ENCODE assay signal across 11 cellular contexts in the genomic region with DNA sequence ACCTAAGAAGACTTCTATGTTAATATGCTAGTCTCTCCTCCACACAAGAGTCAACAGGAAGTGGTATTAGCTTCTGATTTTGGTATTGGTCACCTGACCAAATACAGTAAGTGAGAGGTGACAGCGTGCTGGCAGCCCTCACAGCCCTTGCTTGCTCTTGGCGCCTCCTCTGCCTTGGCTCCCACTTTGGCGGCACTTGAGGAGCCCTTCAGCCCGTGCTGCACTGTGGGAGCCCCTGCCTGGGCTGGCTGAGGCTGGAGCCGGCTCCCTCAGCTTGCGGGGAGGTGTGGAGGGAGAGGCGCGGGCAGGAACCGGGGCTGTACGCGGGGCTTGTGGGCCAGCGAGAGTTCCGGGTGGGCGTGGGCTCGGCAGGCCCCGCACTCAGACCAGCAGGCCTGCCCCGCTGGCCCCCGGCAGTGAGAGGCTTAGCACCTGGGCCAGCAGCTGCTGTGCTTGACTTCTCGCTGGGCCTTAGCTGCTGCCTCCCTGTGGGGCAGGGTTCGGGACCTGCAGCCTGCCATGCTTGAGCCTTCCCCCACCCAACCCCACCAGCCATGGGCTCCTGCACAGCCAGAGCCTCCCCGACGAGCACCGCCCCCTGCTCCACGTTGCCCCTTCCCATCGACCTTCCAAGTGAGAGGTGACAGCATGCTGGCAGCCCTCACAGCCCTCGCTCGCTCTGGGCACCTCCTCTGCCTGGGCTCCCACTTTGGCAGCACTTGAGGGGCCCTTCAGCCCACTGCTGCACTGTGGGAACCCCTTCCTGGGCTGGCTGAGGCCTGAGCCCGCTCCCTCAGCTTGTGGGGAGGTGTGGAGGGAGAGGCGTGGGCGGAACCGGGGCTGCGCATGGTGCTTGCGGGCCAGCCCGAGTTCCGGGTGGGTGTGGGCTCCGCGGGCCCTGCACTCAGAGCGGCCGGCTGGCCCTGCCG. TPM values are rescaled to one million over a fixed set of nuclear protein-coding genes. Genes with fewer than 3 reads are reported as not detected.
A peak's percentile ranks its signal among the peaks of the same experiment; 100 is the strongest.
DNase-seq lines count a peak whose midpoint lies in the region; ATAC-seq lines count a peak whose summit lies in the region.
"Had no signal": no experiment of that assay in that cellular context is flagged by ENCODE, and none has a peak within 500 bp of the region (broad histone marks: within the 10 kb centered on the region; RNA-seq: fewer than 3 reads in every experiment).

No MANE protein-coding gene starts in this region.

- POLR2A ChIA-PET in CD8-positive, alpha-beta memory T cell (lab: Charles Lee): interaction anchor here (1.3 kb wide), 1 partner anchor 77 kb away, joined by 6 read pairs; a partner anchor contains a TSS

- H3K27me3 ChIP-seq in CD8-positive, alpha-beta memory T cell (ENCODE audit: insufficient read depth, low read length, poor library complexity, severe bottlenecking): no peaks in the 10 kb centered on the region

- H3K36me3 ChIP-seq in CD8-positive, alpha-beta memory T cell (ENCODE audit: insufficient read depth, low read length): no peaks in the 10 kb centered on the region
- H3K36me3 ChIP-seq: thoracic aorta had no signal

- peaks cover 0 to 5% of the 10 kb centered on the region in 2 donors for H3K27me3 Mint-ChIP-seq in CD8-positive, alpha-beta memory T cell
- H3K27me3 Mint-ChIP-seq in activated T-helper 17 cell treated with anti-CD3 and anti-CD28 coated beads, Interleukin-2, amount 50 U/mL, for 72 hours: peaks cover 4% of the 10 kb centered on the region

- H3K9me3 ChIP-seq in CD8-positive, alpha-beta memory T cell (ENCODE audit: low read length): no peaks in the 10 kb centered on the region
- H3K9me3 ChIP-seq: thoracic aorta had no signal

- ATAC-seq in GM19372 (IDR thresholded peaks at IDR 0.05; ENCODE audit: low read depth, unreplicated experiment): peak; percentile 85
- peak; percentile 66 for ATAC-seq in HG02970 (IDR thresholded peaks at IDR 0.05; ENCODE audit: low FRiP score, unreplicated experiment)
- peak; percentile 85 for ATAC-seq in activated T-helper 17 cell treated with anti-CD3 and anti-CD28 coated beads, Interleukin-2, amount 50 U/mL, for 72 hours (replicated peaks)

- peaks cover 0 to 2% (median 0%) of the 10 kb centered on the region in 5 donors for H3K9me3 Mint-ChIP-seq in CD8-positive, alpha-beta memory T cell
- H3K9me3 Mint-ChIP-seq in activated T-helper 17 cell treated with anti-CD3 and anti-CD28 coated beads, Interleukin-2, amount 50 U/mL, for 72 hours: no peaks in the 10 kb centered on the region

- peak overlapping the region; percentile 38 for H3K27ac ChIP-seq in CD8-positive, alpha-beta memory T cell (ENCODE audit: low read depth, low read length)
- H3K27ac ChIP-seq: thoracic aorta had no signal

- peak overlapping the region; percentile 58 to 98 (median 88) for H3K27ac Mint-ChIP-seq in CD8-positive, alpha-beta memory T cell
- H3K27ac Mint-ChIP-seq in activated T-helper 17 cell treated with anti-CD3 and anti-CD28 coated beads, Interleukin-2, amount 50 U/mL, for 72 hours: no peak overlapping the region

- intact Hi-C loops in cardiac septum (cut with DNase I): no loop called here

- CTCF ChIA-PET in CD8-positive, alpha-beta memory T cell (lab: Charles Lee): interaction anchor here (0.7 to 0.8 kb wide), 2 partner anchors 14 to 1489 kb away, joined by 3 read pairs; no protein-coding TSS in a partner anchor

- no peak overlapping the region for H3K4me3 ChIP-seq in CD8-positive, alpha-beta memory T cell (ENCODE audit: low read length)
- H3K4me3 ChIP-seq: thoracic aorta had no signal

- peak overlapping the region; percentile 38 to 90 (median 60) for H3K4me3 Mint-ChIP-seq in CD8-positive, alpha-beta memory T cell
- H3K4me3 Mint-ChIP-seq in activated T-helper 17 cell treated with anti-CD3 and anti-CD28 coated beads, Interleukin-2, amount 50 U/mL, for 72 hours: no peak overlapping the region

- DNase-seq in CD8-positive, alpha-beta memory T cell: peak in 3 of 5 donors; percentile 48 to 79 (median 65)
- no peak for DNase-seq in NCI-H524 treated with DMSO at 0.1 percent for 48 hours (lab: John Stamatoyannopoulos, UW)
- no peak for DNase-seq in cardiac septum (ENCODE audit: low spot score)
- no peak for DNase-seq in C1 segment of cervical spinal cord (lab: John Stamatoyannopoulos, UW)
- DNase-seq in LoVo (ENCODE audit: low spot score): no peak
- DNase-seq: COR-L47, NCI-H2081 had no signal

- peaks cover 20% of the 10 kb centered on the region for H3K4me1 ChIP-seq in CD8-positive, alpha-beta memory T cell (ENCODE audit: insufficient read depth, low read length)

- H3K4me1 Mint-ChIP-seq in CD8-positive, alpha-beta memory T cell: peaks cover 39 to 70% (median 55%) of the 10 kb centered on the region in 3 donors
- peaks cover 7% of the 10 kb centered on the region for H3K4me1 Mint-ChIP-seq in activated T-helper 17 cell treated with anti-CD3 and anti-CD28 coated beads, Interleukin-2, amount 50 U/mL, for 72 hours

- H3K36me3 Mint-ChIP-seq in CD8-positive, alpha-beta memory T cell: peaks cover 0 to 4% (median 0%) of the 10 kb centered on the region in 3 donors
- no peaks in the 10 kb centered on the region for H3K36me3 Mint-ChIP-seq in activated T-helper 17 cell treated with anti-CD3 and anti-CD28 coated beads, Interleukin-2, amount 50 U/mL, for 72 hours (ENCODE audit: low read depth)

RNA-seq across cellular contexts. Expression of a gene that starts 4.2 kb away (rescaled TPM):
- total RNA-seq in CD8-positive, alpha-beta memory T cell: 10 to 100 TPM; 53.3 to 53.7 TPM
- polyA plus RNA-seq in CD8-positive, alpha-beta memory T cell: 85.5 TPM
- total RNA-seq in activated T-helper 17 cell treated with anti-CD3 and anti-CD28 coated beads, Interleukin-2, amount 50 U/mL, for 72 hours: 10 to 100 TPM; 56.6 to 71.9 TPM
- 5.1 TPM for total RNA-seq in cardiac septum

Comparison
In these comparisons a context has a peak if more than half of its experiments do, and no peak if none do; other contexts are left out.
1. DNase-seq: peak in CD8-positive, alpha-beta memory T cell (3 of 5); none in NCI-H524 treated with DMSO at 0.1 percent for 48 hours (single experiment), cardiac septum (single experiment), C1 segment of cervical spinal cord (0 of 14) and LoVo (single experiment).
2. Peak in every context shown above with its lines, with median percentiles within 50 percentile points of each other: ATAC-seq.